In genomic region chr18:76803413-76803812, GRCh38 we compare ENCODE assay signal across 12 cellular contexts. TPM values are rescaled to one million over a fixed set of nuclear protein-coding genes. Genes with fewer than 3 reads are reported as not detected.
DNase-seq lines count a peak whose midpoint lies in the region; TF ChIP-seq lines count a peak whose summit lies in the region.
"Had no signal": no experiment of that assay in that cellular context is flagged by ENCODE, and none has a peak within 500 bp of the region (broad histone marks: within the 10 kb centered on the region; RNA-seq: fewer than 3 reads in every experiment).

No MANE protein-coding gene starts in this region.

- POLR2A ChIA-PET in CD4-positive, alpha-beta memory T cell (lab: Charles Lee; ENCODE audit: partially characterized antibody), result interaction anchor here (0.9 to 1.3 kb wide), 5 partner anchors 15 to 180 kb away, joined by 3 to 5 read pairs (median 3); partner anchors contain the start of gene ZNF236
- POLR2A ChIA-PET in OCI-LY7 (lab: Charles Lee), result interaction anchor here (0.6 to 1.8 kb wide), 2 partner anchors 18 to 69 kb away, joined by 5 to 8 read pairs; no protein-coding TSS in a partner anchor

- no peaks in the 10 kb centered on the region for H3K9me3 Mint-ChIP-seq in CD4-positive, alpha-beta memory T cell

- H3K18ac ChIP-seq in mesenchymal stem cell (ENCODE audit: low read depth in 1 of 2, low read length in 2 of 2), result no peak overlapping the region

- peak overlapping the region in 1 of 7 donors; percentile 75 for H3K27ac Mint-ChIP-seq in CD4-positive, alpha-beta memory T cell

- peaks cover 4% of the 10 kb centered on the region for H3K4me1 ChIP-seq in ACC112 (ENCODE audit: control insufficient read depth, insufficient read depth, low read length, unreplicated experiment)
- H3K4me1 ChIP-seq in CD4-positive, alpha-beta memory T cell (ENCODE audit: insufficient read depth, low read length), result peaks cover 16% of the 10 kb centered on the region
- peaks cover 3% of the 10 kb centered on the region for H3K4me1 ChIP-seq in OCI-LY7 (ENCODE audit: insufficient read depth, low read length, poor library complexity, severe bottlenecking)
- peaks cover 12% of the 10 kb centered on the region for H3K4me1 ChIP-seq in mesenchymal stem cell (ENCODE audit: control insufficient read depth, insufficient read depth, low read depth, low read length)
- peaks cover 0 to 16% of the 10 kb centered on the region in 2 donors for H3K4me1 ChIP-seq in thyroid gland

- H3K79me2 ChIP-seq in ACC112 (ENCODE audit: control insufficient read depth, insufficient read depth, low read length, unreplicated experiment) (no peaks in the 10 kb centered on the region), OCI-LY7 (ENCODE audit: insufficient read depth, low read depth, low read length) (no peaks in the 10 kb centered on the region)

- H2BK15ac ChIP-seq in mesenchymal stem cell (ENCODE audit: low read depth, poor library complexity, severe bottlenecking), result no peak overlapping the region

- no peaks in the 10 kb centered on the region for H4K20me1 ChIP-seq in OCI-LY7 (ENCODE audit: insufficient read depth, low read length)

- no peak overlapping the region for H3K27ac ChIP-seq in ACC112 (ENCODE audit: low read depth, low read length)
- H3K27ac ChIP-seq in CD4-positive, alpha-beta memory T cell (ENCODE audit: low read depth, low read length), result no peak overlapping the region
- no peak overlapping the region for H3K27ac ChIP-seq in OCI-LY7 (ENCODE audit: low read depth, low read length, poor library complexity, severe bottlenecking)
- H3K27ac ChIP-seq in mesenchymal stem cell (ENCODE audit: low read length, poor library complexity, severe bottlenecking), result no peak overlapping the region
- H3K27ac ChIP-seq in thyroid gland, result no peak overlapping the region
- H3K27ac ChIP-seq: cardiac muscle cell, gastrocnemius medialis, SJSA1, skin epidermis had no signal

- peaks cover 7 to 22% (median 10%) of the 10 kb centered on the region in 4 donors for H3K4me1 Mint-ChIP-seq in CD4-positive, alpha-beta memory T cell

- H3K36me3 ChIP-seq in ACC112 (ENCODE audit: insufficient read depth, low read length), result no peaks in the 10 kb centered on the region
- no peaks in the 10 kb centered on the region for H3K36me3 ChIP-seq in CD4-positive, alpha-beta memory T cell (ENCODE audit: insufficient read depth, low read length)
- no peaks in the 10 kb centered on the region for H3K36me3 ChIP-seq in OCI-LY7 (ENCODE audit: insufficient read depth, low read length)
- peaks cover 2 to 3% of the 10 kb centered on the region in 2 experiments for H3K36me3 ChIP-seq in mesenchymal stem cell (ENCODE audit: control insufficient read depth in 1 of 2, insufficient read depth in 2 of 2, low read depth in 1 of 2, low read length in 2 of 2)
- no peaks in the 10 kb centered on the region for H3K36me3 ChIP-seq in thyroid gland
- H3K36me3 ChIP-seq: cardiac muscle cell, gastrocnemius medialis had no signal

- H3K4me3 Mint-ChIP-seq in CD4-positive, alpha-beta memory T cell, result peak overlapping the region in 6 of 8 donors; percentile 23 to 68 (median 62)

- H3K27me3 Mint-ChIP-seq in CD4-positive, alpha-beta memory T cell, result peaks cover 0 to 9% of the 10 kb centered on the region in 2 donors

- peaks cover 0 to 7% of the 10 kb centered on the region in 2 donors for H3K36me3 Mint-ChIP-seq in CD4-positive, alpha-beta memory T cell

- 49% methylated on average over 5 of the region's 5 CpGs for WGBS in mesenchymal stem cell
- 43 to 47% methylated on average over 5 of the region's 5 CpGs for WGBS in thyroid gland, 2 donors

- CTCF ChIA-PET in CD4-positive, alpha-beta memory T cell (lab: Charles Lee; ENCODE audit: partially characterized antibody), result interaction anchor here (0.7 to 5.7 kb wide), 63 partner anchors 10 to 899 kb away, joined by 3 to 113 read pairs (median 5); partner anchors contain the start of gene ZNF236
- CTCF ChIA-PET in OCI-LY7 (lab: Charles Lee; ENCODE audit: unreplicated experiment), result interaction anchor here (0.6 kb wide), 1 partner anchor 103 kb away, joined by 3 read pairs; no protein-coding TSS in a partner anchor

- no peak overlapping the region for H2BK120ac ChIP-seq in mesenchymal stem cell (ENCODE audit: low read depth, low read length)

- intact Hi-C loops in CD4-positive, alpha-beta memory T cell (cut with micrococcal nuclease), result loop anchor here (1.0 to 5.0 kb wide), 4 partner anchors 19 to 665 kb away; partner anchors contain the start of gene ZNF236
- intact Hi-C loops in OCI-LY7 (cut with micrococcal nuclease; ENCODE audit: unreplicated experiment) (loop anchor here (2.0 to 5.0 kb wide), 2 partner anchors 74 to 177 kb away; no protein-coding TSS in a partner anchor), thyroid gland (cut with DNase I) (loop anchor here (10.0 kb wide), 2 partner anchors 81 to 181 kb away; no protein-coding TSS in a partner anchor)

- no peak overlapping the region for H4K91ac ChIP-seq in mesenchymal stem cell (ENCODE audit: low read length)

- H2BK5ac ChIP-seq in mesenchymal stem cell (ENCODE audit: low read depth, low read length, poor library complexity, severe bottlenecking), result no peak overlapping the region

- peak overlapping the region; percentile 60 for H3K9ac ChIP-seq in mesenchymal stem cell (ENCODE audit: low read length)

- H3K79me1 ChIP-seq in mesenchymal stem cell (replicated peaks; ENCODE audit: low read length, poor library complexity, severe bottlenecking), result no peaks in the 10 kb centered on the region

- H2AK5ac ChIP-seq in mesenchymal stem cell (ENCODE audit: low read length, severe bottlenecking), result no peak overlapping the region

- no peak for DNase-seq in CD4-positive, alpha-beta memory T cell
- DNase-seq in OCI-LY7 (ENCODE audit: low spot score), result no peak
- no peak for DNase-seq in mesenchymal stem cell
- no peak for DNase-seq in NCI-H1092 treated with DMSO at 0.1 percent for 48 hours (lab: John Stamatoyannopoulos, UW)
- no peak for DNase-seq in thyroid gland
- DNase-seq in hippocampal formation (lab: John Stamatoyannopoulos, UW), result no peak
- DNase-seq: activated gamma-delta T cell had no signal

- H3K9me2 ChIP-seq in OCI-LY7 (ENCODE audit: insufficient read depth, low read length), result no peaks in the 10 kb centered on the region

- H3K23ac ChIP-seq in mesenchymal stem cell (ENCODE audit: low read length in 2 of 2), result no peak overlapping the region

- no peak overlapping the region for H2BK12ac ChIP-seq in mesenchymal stem cell (ENCODE audit: low read length in 2 of 2)

- H3K9me3 ChIP-seq in CD4-positive, alpha-beta memory T cell (ENCODE audit: control insufficient read depth in 1 of 2, low read length in 2 of 2), result no peaks in the 10 kb centered on the region
- H3K9me3 ChIP-seq in OCI-LY7 (ENCODE audit: low read length) (no peaks in the 10 kb centered on the region), mesenchymal stem cell (ENCODE audit: control insufficient read depth, low read length) (no peaks in the 10 kb centered on the region), thyroid gland (no peaks in the 10 kb centered on the region)
- H3K9me3 ChIP-seq: gastrocnemius medialis had no signal

- no peak overlapping the region for H2AFZ ChIP-seq in ACC112 (ENCODE audit: low read length, unreplicated experiment)
- peak overlapping the region; percentile 27; the same call in 1 of the 2 replicates for H2AFZ ChIP-seq in OCI-LY7 (ENCODE audit: low read length)
- no peak overlapping the region for H2AFZ ChIP-seq in mesenchymal stem cell (ENCODE audit: low read depth, low read length)

- no peak overlapping the region for H4K8ac ChIP-seq in mesenchymal stem cell (ENCODE audit: low read length)

- H3K4ac ChIP-seq in mesenchymal stem cell (ENCODE audit: low read depth in 1 of 2, low read length in 2 of 2), result no peak overlapping the region

- no peaks in the 10 kb centered on the region for H3K27me3 ChIP-seq in ACC112 (ENCODE audit: insufficient read depth, low read length)
- H3K27me3 ChIP-seq in CD4-positive, alpha-beta memory T cell (ENCODE audit: insufficient read depth, low read length), result peaks cover 6% of the 10 kb centered on the region
- no peaks in the 10 kb centered on the region for H3K27me3 ChIP-seq in mesenchymal stem cell (ENCODE audit: control insufficient read depth in 1 of 2, insufficient read depth in 1 of 2, low read length in 2 of 2)
- H3K27me3 ChIP-seq in thyroid gland, result no peaks in the 10 kb centered on the region

- H3K4me3 ChIP-seq in ACC112 (ENCODE audit: low read depth, low read length) (peak overlapping the region; percentile 49), OCI-LY7 (ENCODE audit: low read depth, low read length, poor library complexity, severe bottlenecking) (no peak overlapping the region), mesenchymal stem cell (ENCODE audit: insufficient read depth in 1 of 2, low read depth in 1 of 2, low read length in 2 of 2) (peak overlapping the region in 1 of 2 experiments; percentile 42), thyroid gland (replicated peaks in 1 of 3) (no peak overlapping the region)
- H3K4me3 ChIP-seq in CD4-positive, alpha-beta memory T cell (ENCODE audit: low read length in 2 of 2), result no peak overlapping the region
- H3K4me3 ChIP-seq: cardiac muscle cell, SJSA1, skin epidermis had no signal

- H3K4me2 ChIP-seq in OCI-LY7 (ENCODE audit: low read length) (peak overlapping the region; percentile 37), mesenchymal stem cell (ENCODE audit: low read length, poor library complexity, severe bottlenecking) (peak overlapping the region; percentile 49)

- BruUV-seq in OCI-LY7 (replicated peaks; lab: Mats Ljungman, UMichigan), result no TSS peak

- TF ChIP-seq POLR2A in thyroid gland (IDR thresholded peaks at IDR 0.05), result no peak

- no peak for TF ChIP-seq CTCF in OCI-LY7 (conservative IDR thresholded peaks at IDR 0.05; ENCODE audit: low read length)
- no peak for TF ChIP-seq CTCF in thyroid gland (IDR thresholded peaks at IDR 0.05)

- H3K14ac ChIP-seq in mesenchymal stem cell (ENCODE audit: low read length in 2 of 2), result no peak overlapping the region

RNA-seq across cellular contexts. Expression of gene ZNF236, which starts 18.9 kb away (rescaled TPM):
- total RNA-seq in CD4-positive, alpha-beta memory T cell, result 10 to 100 TPM; 28.3 to 29.1 TPM
- polyA plus RNA-seq in CD4-positive, alpha-beta memory T cell, result 1 to 10 TPM; 2.0 to 9.2 TPM
- 6.6 and 8.4 TPM in 2 replicates for total RNA-seq in OCI-LY7 (2014; rRNA removed; shearing (Covaris generic))
- total RNA-seq in OCI-LY7 (2022), result 15.1 and 16.1 TPM in 2 replicates
- 7.1 TPM for polyA plus RNA-seq in mesenchymal stem cell (2013, experiment 1 of 2)
- 6.6 TPM for polyA plus RNA-seq in mesenchymal stem cell (2013, experiment 2 of 2)
- 10 to 100 TPM; 15.6 to 28.0 (median 20.6) TPM for total RNA-seq in thyroid gland
